12 cellular contexts compared by ENCODE assay signal in the genomic region with DNA sequence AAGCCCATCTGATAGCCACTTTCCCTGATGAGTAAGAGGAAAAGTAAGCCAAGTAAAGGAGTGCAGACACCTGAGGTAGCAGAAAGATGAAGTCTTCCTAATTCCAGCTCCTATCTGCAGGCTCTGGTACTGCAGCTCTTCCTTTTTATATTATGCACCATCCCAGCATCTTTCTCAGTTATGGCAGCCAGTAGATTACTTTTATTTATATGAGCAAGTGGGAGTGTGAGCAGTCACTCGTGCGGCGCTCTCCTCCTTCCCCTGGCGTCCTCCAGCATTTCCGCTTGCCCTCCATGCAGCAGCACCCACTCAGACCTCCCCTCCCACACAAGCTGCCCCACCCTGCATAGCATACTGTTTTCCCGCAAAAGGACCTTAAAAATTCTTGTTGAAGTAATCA.
DNase-seq lines count a peak whose midpoint lies in the region; TF ChIP-seq lines count a peak whose summit lies in the region.
"Had no signal": no experiment of that assay in that cellular context is flagged by ENCODE, and none has a peak within 500 bp of the region (broad histone marks: within the 10 kb centered on the region; RNA-seq: fewer than 3 reads in every experiment).

No MANE protein-coding gene starts in this region.

- TF ChIP-seq CTCF in 22Rv1 (IDR thresholded peaks at IDR 0.05), result peak; percentile 52
- peak; percentile 34; the same call in 2 of the 3 replicates for TF ChIP-seq CTCF in GM12872 (IDR thresholded peaks at IDR 0.05; ENCODE audit: insufficient read depth, low read depth, low read length)
- peak; percentile 80 for TF ChIP-seq CTCF in glutamatergic neuron (IDR thresholded peaks at IDR 0.05; ENCODE audit: partially characterized antibody, unreplicated experiment)

- no peaks in the 10 kb centered on the region for H3K36me3 Mint-ChIP-seq in glutamatergic neuron (ENCODE audit: unreplicated experiment)
- H3K36me3 Mint-ChIP-seq: CD4-positive, CD25-positive, alpha-beta regulatory T cell had no signal

- H3K4me1 Mint-ChIP-seq in glutamatergic neuron (ENCODE audit: low read depth, unreplicated experiment), result no peaks in the 10 kb centered on the region

- in situ Hi-C loops in SK-MEL-5 (cut with HindIII; ENCODE audit: low pct_unique_long_range_greater_than_20kb, low sequenced_read_pairs), result no loop called here

- peaks cover 2% of the 10 kb centered on the region for H3K27me3 Mint-ChIP-seq in glutamatergic neuron (ENCODE audit: unreplicated experiment)
- H3K27me3 Mint-ChIP-seq: activated CD4-positive, alpha-beta memory T cell treated with anti-CD3 and anti-CD28 coated beads for 36 hours; CD4-positive, CD25-positive, alpha-beta regulatory T cell had no signal

- H3K4me3 Mint-ChIP-seq in glutamatergic neuron (ENCODE audit: unreplicated experiment), result no peak overlapping the region
- H3K4me3 Mint-ChIP-seq: activated CD4-positive, alpha-beta memory T cell treated with anti-CD3 and anti-CD28 coated beads for 36 hours; CD4-positive, CD25-positive, alpha-beta regulatory T cell had no signal

- peak; percentile 35 for DNase-seq in SK-MEL-5 (ENCODE audit: low read depth, low spot score)
- no peak for DNase-seq in glutamatergic neuron
- no peak for DNase-seq in activated T-cell treated with anti-CD3 and anti-CD28 coated beads, Interleukin-2, amount 50 U/mL, for 1 hour
- DNase-seq in NCI-H510A (lab: John Stamatoyannopoulos, UW), result no peak
- no peak for DNase-seq in dermis blood vessel endothelial cell
- no peak for DNase-seq in HuH-7.5 (ENCODE audit: low spot score)
- DNase-seq: activated CD4-positive, alpha-beta memory T cell treated with anti-CD3 and anti-CD28 coated beads for 36 hours had no signal

- no peak overlapping the region for H3K27ac ChIP-seq in 22Rv1
- H3K27ac ChIP-seq: parathyroid adenoma, SK-N-MC had no signal

- H3K27ac Mint-ChIP-seq in glutamatergic neuron (ENCODE audit: unreplicated experiment), result no peak overlapping the region
- H3K27ac Mint-ChIP-seq: activated CD4-positive, alpha-beta memory T cell treated with anti-CD3 and anti-CD28 coated beads for 36 hours had no signal

- H3K9me3 Mint-ChIP-seq in glutamatergic neuron (ENCODE audit: unreplicated experiment), result no peaks in the 10 kb centered on the region
